In genomic region chr10:3827266-3827665, GRCh38 we compare ENCODE assay signal across 1 cellular context.
TF ChIP-seq lines count a peak whose summit lies in the region.

No MANE protein-coding gene starts in this region.

TF ChIP-seq in GM23338, 12 proteins besides CTCF, POLR2A, EP300 and RAD21 (continued from another document):
- no peak for TF ChIP-seq ZNF462 (CRISPR knock-in tag; IDR thresholded peaks at IDR 0.05)
- no peak for TF ChIP-seq ZNF331 (CRISPR knock-in tag; IDR thresholded peaks at IDR 0.05; ENCODE audit: low read depth)
- no peak for TF ChIP-seq EZH2phosphoT487 (IDR thresholded peaks at IDR 0.05; ENCODE audit: unreplicated experiment)
- TF ChIP-seq REST (IDR thresholded peaks at IDR 0.05; ENCODE audit: unreplicated experiment) = no peak
- no peak for TF ChIP-seq POLR2AphosphoS5 (IDR thresholded peaks at IDR 0.05; ENCODE audit: low read depth)
- no peak for TF ChIP-seq JUNB (IDR thresholded peaks at IDR 0.05; ENCODE audit: unreplicated experiment)
- TF ChIP-seq NANOG (IDR thresholded peaks at IDR 0.05; ENCODE audit: borderline replicate concordance) = no peak
- TF ChIP-seq ETS1 (IDR thresholded peaks at IDR 0.05) = no peak
